Comparison of ENCODE assay signal across 1 cellular context in genomic region chr18:3625717-3626091, GRCh38.
TF ChIP-seq lines count a peak whose summit lies in the region.

No MANE protein-coding gene starts in this region.

TF ChIP-seq in IMR-90, 13 proteins besides CTCF, POLR2A, EP300 and RAD21 (continued from another document):
- TF ChIP-seq USF2 (IDR thresholded peaks at IDR 0.05; ENCODE audit: low read depth, low read length): no peak
- TF ChIP-seq MAFK (IDR thresholded peaks at IDR 0.05; ENCODE audit: low read depth, low read length): no peak
- no peak for TF ChIP-seq MXI1 (IDR thresholded peaks at IDR 0.05; ENCODE audit: borderline replicate concordance, low read depth, low read length)
- TF ChIP-seq MAZ (IDR thresholded peaks at IDR 0.05; ENCODE audit: borderline replicate concordance, low read depth, low read length): no peak
- no peak for TF ChIP-seq BHLHE40 (IDR thresholded peaks at IDR 0.05; ENCODE audit: low read depth, low read length)
- no peak for TF ChIP-seq CHD1 (IDR thresholded peaks at IDR 0.05; ENCODE audit: low read depth, low read length)
- TF ChIP-seq, protein P1, sequence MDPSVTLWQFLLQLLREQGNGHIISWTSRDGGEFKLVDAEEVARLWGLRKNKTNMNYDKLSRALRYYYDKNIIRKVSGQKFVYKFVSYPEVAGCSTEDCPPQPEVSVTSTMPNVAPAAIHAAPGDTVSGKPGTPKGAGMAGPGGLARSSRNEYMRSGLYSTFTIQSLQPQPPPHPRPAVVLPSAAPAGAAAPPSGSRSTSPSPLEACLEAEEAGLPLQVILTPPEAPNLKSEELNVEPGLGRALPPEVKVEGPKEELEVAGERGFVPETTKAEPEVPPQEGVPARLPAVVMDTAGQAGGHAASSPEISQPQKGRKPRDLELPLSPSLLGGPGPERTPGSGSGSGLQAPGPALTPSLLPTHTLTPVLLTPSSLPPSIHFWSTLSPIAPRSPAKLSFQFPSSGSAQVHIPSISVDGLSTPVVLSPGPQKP (IDR thresholded peaks at IDR 0.05; ENCODE audit: borderline replicate concordance, low read depth, low read length): no peak
- TF ChIP-seq SMC3 (IDR thresholded peaks at IDR 0.05; ENCODE audit: low read depth, low read length): no peak
- no peak for TF ChIP-seq CEBPB (IDR thresholded peaks at IDR 0.05; ENCODE audit: low read depth, low read length)
- TF ChIP-seq RCOR1 (IDR thresholded peaks at IDR 0.05; ENCODE audit: insufficient replicate concordance, low read length): no peak
TF ChIP-seq in IMR-90: peak in this region for 0.
